ENCODE assay signal across 27 cellular contexts in the genomic region with DNA sequence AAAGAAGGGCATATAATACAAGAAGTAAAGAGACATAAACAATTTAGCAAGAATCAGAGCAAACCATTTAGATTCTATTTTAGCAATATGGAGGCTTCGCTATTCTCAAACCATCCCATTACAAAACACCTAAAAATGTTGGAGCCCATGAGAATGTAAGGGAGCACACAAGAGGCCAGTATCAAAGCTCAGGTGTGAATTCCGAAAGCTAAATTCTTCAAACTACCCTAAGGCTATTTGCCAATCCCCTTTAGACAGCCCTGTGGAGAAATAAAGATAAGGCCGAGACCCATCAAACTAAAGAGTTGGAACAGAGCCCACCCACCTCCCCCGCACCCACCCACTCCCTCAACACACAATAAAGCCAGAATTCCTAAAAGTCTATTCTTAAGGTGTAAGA.
"Had no signal": no experiment of that assay in that cellular context is flagged by ENCODE, and none has a peak within 500 bp of the region (broad histone marks: within the 10 kb centered on the region; RNA-seq: fewer than 3 reads in every experiment).

No MANE protein-coding gene starts in this region.

- H3K4me1 Mint-ChIP-seq: stimulated activated effector memory CD8-positive, alpha-beta T cell treated with anti-CD3 and anti-CD28 coated beads, Interleukin-12 subunit alpha, Interleukin-12 subunit beta, amount 100 ng/mL, for 72 hours; stimulated activated memory B cell treated with anti-CD40 and anti-IgM and Interleukin-4, amounts not matched to agents 10 μg/mL and 1 μg/mL and 100 μg/mL, for 72 hours; stimulated activated naive B cell treated with anti-CD40 and anti-IgM and Interleukin-4, amounts not matched to agents 10 μg/mL and 1 μg/mL and 100 μg/mL, for 72 hours; stimulated activated naive CD8-positive, alpha-beta T cell treated with anti-CD3 and anti-CD28 coated beads, Interleukin-15, amount 100 ng/mL, for 72 hours had no signal

- H3K4me1 ChIP-seq: stomach, suprapubic skin, testis, thyroid gland, tibial artery, transverse colon, upper lobe of left lung, upper lobe of right lung, uterus, vagina had no signal

- H3K9me3 Mint-ChIP-seq: stimulated activated naive CD8-positive, alpha-beta T cell treated with anti-CD3 and anti-CD28 coated beads, Interleukin-15, amount 100 ng/mL, for 72 hours; stimulated activated naive CD8-positive, alpha-beta T cell treated with anti-CD3 and anti-CD28 coated beads, Interleukin-15, Interleukin-2, amounts not matched to agents 100 ng/mL and 50 ng/mL, for 24 hours; type B pancreatic cell had no signal

- H3K36me3 Mint-ChIP-seq: stimulated activated effector memory CD8-positive, alpha-beta T cell treated with anti-CD3 and anti-CD28 coated beads, Interleukin-12 subunit alpha, Interleukin-12 subunit beta, amount 100 ng/mL, for 72 hours; stimulated activated memory B cell treated with anti-CD40 and anti-IgM and Interleukin-4, amounts not matched to agents 10 μg/mL and 1 μg/mL and 100 μg/mL, for 72 hours; stimulated activated naive B cell treated with anti-CD40 and anti-IgM and Interleukin-4, amounts not matched to agents 10 μg/mL and 1 μg/mL and 100 μg/mL, for 72 hours; type B pancreatic cell had no signal

- H3K4me3 Mint-ChIP-seq: stimulated activated effector memory CD8-positive, alpha-beta T cell treated with anti-CD3 and anti-CD28 coated beads, Interleukin-12 subunit alpha, Interleukin-12 subunit beta, amount 100 ng/mL, for 72 hours; stimulated activated memory B cell treated with anti-CD40 and anti-IgM and Interleukin-4, amounts not matched to agents 10 μg/mL and 1 μg/mL and 100 μg/mL, for 72 hours; stimulated activated naive B cell treated with anti-CD40 and anti-IgM and Interleukin-4, amounts not matched to agents 10 μg/mL and 1 μg/mL and 100 μg/mL, for 72 hours; stimulated activated naive CD8-positive, alpha-beta T cell treated with anti-CD3 and anti-CD28 coated beads, Interleukin-15, amount 100 ng/mL, for 72 hours; stimulated activated naive CD8-positive, alpha-beta T cell treated with anti-CD3 and anti-CD28 coated beads, Interleukin-15, Interleukin-2, amounts not matched to agents 100 ng/mL and 50 ng/mL, for 24 hours; type B pancreatic cell had no signal

- H3K4me3 ChIP-seq: stomach, suprapubic skin, testis, thoracic aorta, thyroid gland, tibial artery, tibial nerve, transverse colon, upper lobe of left lung, upper lobe of right lung, uterus, vagina had no signal

- DNase-seq: stimulated activated CD4-positive, alpha-beta T cell treated with anti-CD3 and anti-CD28 coated beads, Interleukin-2, amount 100 ng/mL, for 48 hours; stimulated activated CD4-positive, alpha-beta T cell treated with anti-CD3 and anti-CD28 coated beads, Interleukin-4, amount 100 ng/mL, for 1 hour; stimulated activated CD4-positive, alpha-beta T cell treated with anti-CD3 and anti-CD28 coated beads, Interleukin-4, amount 100 ng/mL, for 24 hours; stimulated activated CD4-positive, alpha-beta T cell treated with anti-CD3 and anti-CD28 coated beads, Interleukin-4, amount 100 ng/mL, for 4 hours; stimulated activated CD8-positive, alpha-beta memory T cell treated with anti-CD3 and anti-CD28 coated beads, Interleukin-4, amount 100 ng/mL, for 48 hours; stimulated activated naive B cell treated with anti-CD40 and anti-IgM and Interleukin-4, amounts not matched to agents 10 μg/mL and 1 μg/mL and 100 μg/mL, for 72 hours; stimulated activated naive CD4-positive, alpha-beta T cell; stimulated activated naive CD4-positive, alpha-beta T cell treated with Interleukin-2 at 50 U/mL for 16 hours; stimulated activated naive CD8-positive, alpha-beta T cell treated with anti-CD3 and anti-CD28 coated beads, Interleukin-15, amount 100 ng/mL, for 72 hours; stimulated activated naive CD8-positive, alpha-beta T cell treated with anti-CD3 and anti-CD28 coated beads, Interleukin-15, Interleukin-2, amounts not matched to agents 100 U/mL and 50 U/mL, for 24 hours; stomach; substantia nigra; testis; thyroid gland; tibial artery; transverse colon; upper lobe of left lung; upper lobe of right lung; uterus had no signal

- H3K27me3 ChIP-seq: stomach, suprapubic skin, testis, thyroid gland, tibial artery, tibial nerve, transverse colon, upper lobe of left lung, upper lobe of right lung, uterus, vagina had no signal

- H3K27ac Mint-ChIP-seq: stimulated activated effector memory CD8-positive, alpha-beta T cell treated with anti-CD3 and anti-CD28 coated beads, Interleukin-12 subunit alpha, Interleukin-12 subunit beta, amount 100 ng/mL, for 72 hours; stimulated activated memory B cell treated with anti-CD40 and anti-IgM and Interleukin-4, amounts not matched to agents 10 μg/mL and 1 μg/mL and 100 μg/mL, for 72 hours; stimulated activated naive B cell treated with anti-CD40 and anti-IgM and Interleukin-4, amounts not matched to agents 10 μg/mL and 1 μg/mL and 100 μg/mL, for 72 hours; stimulated activated naive CD8-positive, alpha-beta T cell treated with anti-CD3 and anti-CD28 coated beads, Interleukin-15, amount 100 ng/mL, for 72 hours; stimulated activated naive CD8-positive, alpha-beta T cell treated with anti-CD3 and anti-CD28 coated beads, Interleukin-15, Interleukin-2, amounts not matched to agents 100 ng/mL and 50 ng/mL, for 24 hours; type B pancreatic cell had no signal

- H3K36me3 ChIP-seq: stomach, suprapubic skin, thoracic aorta, thyroid gland, tibial artery, tibial nerve, transverse colon, upper lobe of left lung, upper lobe of right lung, uterus, vagina had no signal

- H3K27me3 Mint-ChIP-seq: stimulated activated memory B cell treated with anti-CD40 and anti-IgM and Interleukin-4, amounts not matched to agents 10 μg/mL and 1 μg/mL and 100 μg/mL, for 72 hours; stimulated activated naive B cell treated with anti-CD40 and anti-IgM and Interleukin-4, amounts not matched to agents 10 μg/mL and 1 μg/mL and 100 μg/mL, for 72 hours; stimulated activated naive CD8-positive, alpha-beta T cell treated with anti-CD3 and anti-CD28 coated beads, Interleukin-15, Interleukin-2, amounts not matched to agents 100 ng/mL and 50 ng/mL, for 24 hours had no signal

- H3K27ac ChIP-seq: stomach, suprapubic skin, testis, thoracic aorta, thyroid gland, tibial artery, tibial nerve, transverse colon, upper lobe of left lung, upper lobe of right lung, uterus, vagina had no signal
